ENCODE assay signal across 1 cellular context in the genomic region with DNA sequence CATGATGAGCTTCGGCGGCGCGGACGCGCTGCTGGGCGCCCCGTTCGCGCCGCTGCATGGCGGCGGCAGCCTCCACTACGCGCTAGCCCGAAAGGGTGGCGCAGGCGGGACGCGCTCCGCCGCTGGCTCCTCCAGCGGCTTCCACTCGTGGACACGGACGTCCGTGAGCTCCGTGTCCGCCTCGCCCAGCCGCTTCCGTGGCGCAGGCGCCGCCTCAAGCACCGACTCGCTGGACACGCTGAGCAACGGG.
A peak's percentile ranks its signal among the peaks of the same experiment; 100 is the strongest.
TF ChIP-seq lines count a peak whose summit lies in the region.

No MANE protein-coding gene starts in this region.

TF ChIP-seq in H1, 55 proteins besides CTCF, POLR2A, EP300 and RAD21:
- TF ChIP-seq YY1 (IDR thresholded peaks at IDR 0.05; ENCODE audit: low read depth, low read length) (no peak), SIRT6 (IDR thresholded peaks at IDR 0.05; ENCODE audit: low read length) (no peak), RNF2 (IDR thresholded peaks at IDR 0.05; ENCODE audit: borderline replicate concordance, low read depth, low read length, missing control alignments, poor library complexity, severe bottlenecking) (no peak), EZH2 (IDR thresholded peaks at IDR 0.05; ENCODE audit: low read depth, low read length, severe bottlenecking) (peak; percentile 84), SUZ12 (IDR thresholded peaks at IDR 0.05; ENCODE audit: low read length) (0 out of 2 replicates have a peak, but pooled peaks have one; percentile 48), TAF1 (IDR thresholded peaks at IDR 0.05; ENCODE audit: low read depth, low read length) (peak; percentile 31; the same call in 1 of the 2 replicates)
- TF ChIP-seq, protein P1, sequence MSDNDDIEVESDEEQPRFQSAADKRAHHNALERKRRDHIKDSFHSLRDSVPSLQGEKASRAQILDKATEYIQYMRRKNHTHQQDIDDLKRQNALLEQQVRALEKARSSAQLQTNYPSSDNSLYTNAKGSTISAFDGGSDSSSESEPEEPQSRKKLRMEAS (IDR thresholded peaks at IDR 0.05): 0 out of 2 replicates have a peak, but pooled peaks have one; percentile 68
- TF ChIP-seq, protein P2, sequence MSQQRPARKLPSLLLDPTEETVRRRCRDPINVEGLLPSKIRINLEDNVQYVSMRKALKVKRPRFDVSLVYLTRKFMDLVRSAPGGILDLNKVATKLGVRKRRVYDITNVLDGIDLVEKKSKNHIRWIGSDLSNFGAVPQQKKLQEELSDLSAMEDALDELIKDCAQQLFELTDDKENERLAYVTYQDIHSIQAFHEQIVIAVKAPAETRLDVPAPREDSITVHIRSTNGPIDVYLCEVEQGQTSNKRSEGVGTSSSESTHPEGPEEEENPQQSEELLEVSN (IDR thresholded peaks at IDR 0.05): no peak; the same call in 1 of the 2 replicates
